Comparison of ENCODE assay signal across 1 cellular context in the genomic region with DNA sequence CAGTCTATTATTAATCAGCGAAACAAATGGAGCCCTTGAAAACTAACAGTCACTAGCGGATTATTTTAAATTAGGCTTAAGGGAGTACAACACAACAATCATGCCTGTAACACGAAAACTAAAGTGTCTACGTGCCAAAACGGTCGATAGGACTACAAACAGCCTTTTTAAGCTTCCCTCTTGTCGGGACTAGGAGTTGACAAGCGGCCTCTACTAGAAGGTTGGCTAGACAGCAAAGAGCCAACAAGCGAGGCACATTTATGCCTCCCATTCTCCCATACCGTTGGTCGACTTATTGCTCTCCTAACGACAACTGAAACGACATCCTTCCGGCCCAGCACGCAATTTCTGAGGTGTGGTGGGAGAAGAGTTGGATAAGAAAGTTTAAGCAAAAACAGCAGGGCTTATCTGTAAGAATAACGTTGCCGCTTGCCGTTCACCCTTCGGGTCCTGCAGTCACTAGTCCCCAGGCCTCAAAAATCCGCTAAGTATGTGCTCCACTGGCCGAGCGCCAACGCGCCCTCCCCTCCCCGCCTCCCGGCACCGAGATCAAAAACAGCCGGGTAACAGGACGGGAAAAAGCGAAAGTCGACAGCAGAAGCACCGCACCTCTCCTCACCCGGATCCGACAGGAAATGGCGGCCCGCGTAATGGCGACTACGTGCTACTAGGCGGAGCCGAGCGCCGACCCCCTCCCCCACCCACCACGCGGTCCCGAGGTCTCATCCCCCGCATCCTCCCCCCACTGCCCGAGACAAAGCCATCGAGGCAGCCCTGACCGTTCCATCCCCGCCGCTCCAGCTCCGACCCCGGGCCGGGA.
TF ChIP-seq lines count a peak whose summit lies in the region.

No MANE protein-coding gene starts in this region.

TF ChIP-seq in Ishikawa, 13 proteins besides CTCF, POLR2A, EP300 and RAD21 (continued from another document):
- no peak for TF ChIP-seq REST (IDR thresholded peaks at IDR 0.05; ENCODE audit: low read depth)
- 0 out of 2 replicates have a peak, but pooled peaks have one; percentile 2 for TF ChIP-seq TCF12 (IDR thresholded peaks at IDR 0.05; ENCODE audit: low read depth)
- peak; percentile 36; the same call in 1 of the 2 replicates for TF ChIP-seq EGR1 (IDR thresholded peaks at IDR 0.05)
- TF ChIP-seq NFIC (IDR thresholded peaks at IDR 0.05) = peak; percentile 77
